17 cellular contexts compared by ENCODE assay signal in the genomic region with DNA sequence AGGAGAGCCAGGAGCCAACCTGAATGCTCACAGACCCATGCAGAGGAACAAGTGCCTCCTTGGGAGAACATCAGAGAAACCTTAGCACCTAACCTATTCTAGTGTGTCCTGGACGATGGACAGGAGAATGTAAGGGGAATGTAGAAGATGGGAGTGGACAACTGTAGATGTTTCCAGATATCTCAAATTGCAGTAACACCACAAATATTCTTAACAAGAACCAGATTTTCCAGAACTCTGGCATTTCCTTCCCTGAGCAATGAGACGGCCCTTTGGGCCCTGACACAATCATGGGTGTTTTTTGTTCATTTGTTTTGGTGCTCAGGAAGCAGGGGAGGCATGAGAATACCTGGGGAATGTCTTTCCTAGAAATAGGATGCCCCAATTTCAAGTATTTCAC.
DNase-seq lines count a peak whose midpoint lies in the region; ATAC-seq and TF ChIP-seq lines count a peak whose summit lies in the region.
"Had no signal": no experiment of that assay in that cellular context is flagged by ENCODE, and none has a peak within 500 bp of the region (broad histone marks: within the 10 kb centered on the region; RNA-seq: fewer than 3 reads in every experiment).

No MANE protein-coding gene starts in this region.

- CTCF ChIA-PET in activated CD4-positive, alpha-beta T cell treated with anti-CD3 and anti-CD28 coated beads for 36 hours (lab: Charles Lee), result interaction anchor here (0.5 to 1.3 kb wide), 2 partner anchors 19 to 45 kb away, joined by 3 to 5 read pairs; no protein-coding TSS in a partner anchor

- H3K4me3 ChIP-seq in AG10803 (ENCODE audit: low read length) (no peak overlapping the region), fibroblast of the aortic adventitia (ENCODE audit: low read depth, low read length) (no peak overlapping the region)
- H3K4me3 ChIP-seq: BLaER1 treated with 17β-estradiol and CSF1 and Interleukin-3, amounts not matched to agents 10 nM and 100 nM; GM12878 had no signal

- intact Hi-C loops in activated CD4-positive, alpha-beta T cell treated with anti-CD3 and anti-CD28 coated beads for 36 hours (cut with DNase I, micrococcal nuclease), result no loop called here

- peaks cover 13% of the 10 kb centered on the region for H3K27me3 Mint-ChIP-seq in T-helper 17 cell
- H3K27me3 Mint-ChIP-seq in activated CD4-positive, alpha-beta T cell treated with anti-CD3 and anti-CD28 coated beads for 36 hours, result no peaks in the 10 kb centered on the region

- no peaks in the 10 kb centered on the region for H3K9me3 ChIP-seq in T-helper 17 cell (ENCODE audit: control insufficient read depth, low read length, poor library complexity, severe bottlenecking)

- TF ChIP-seq CTCF in AG10803 (conservative IDR thresholded peaks at IDR 0.05; ENCODE audit: low read length) (no peak), fibroblast of the aortic adventitia (IDR thresholded peaks at IDR 0.05; ENCODE audit: insufficient read depth, low read length) (no peak)

- H3K4me3 Mint-ChIP-seq in T-helper 17 cell, result no peak overlapping the region
- no peak overlapping the region for H3K4me3 Mint-ChIP-seq in activated CD4-positive, alpha-beta T cell treated with anti-CD3 and anti-CD28 coated beads for 36 hours
- H3K4me3 Mint-ChIP-seq: IgD-negative memory B cell had no signal

- DNase-seq in AG10803 (ENCODE audit: low read depth) (peak; percentile 86), GM04504 (ENCODE audit: low read depth) (peak; percentile 46), T-helper 17 cell (no peak), fibroblast of the aortic adventitia (ENCODE audit: low read depth) (peak; percentile 69)
- DNase-seq in NK-92 treated with Interleukin-12 subunit alpha and Interleukin-12 subunit beta, amount 100 ng/mL, for 24 hours (lab: John Stamatoyannopoulos, UW), result no peak
- DNase-seq in activated CD4-positive, alpha-beta T cell treated with anti-CD3 and anti-CD28 coated beads for 36 hours, result no peak
- DNase-seq in central memory CD4-positive, alpha-beta T cell, result no peak
- DNase-seq: HCEC 1CT, NCI-H1417 treated with DMSO at 0.1 percent for 48 hours, NCI-H2029, NCI-H2171 treated with DMSO at 0.1 percent for 48 hours, NCI-H774, SIG-M5 had no signal

- ATAC-seq in T-helper 17 cell, result no peak
- no peak for ATAC-seq in activated CD4-positive, alpha-beta T cell treated with anti-CD3 and anti-CD28 coated beads for 36 hours
- ATAC-seq in GM18498 (IDR thresholded peaks at IDR 0.05; ENCODE audit: unreplicated experiment), result no peak
- ATAC-seq: GM12878 had no signal

- no peaks in the 10 kb centered on the region for H3K36me3 Mint-ChIP-seq in T-helper 17 cell (ENCODE audit: low read depth)
- H3K36me3 Mint-ChIP-seq in activated CD4-positive, alpha-beta T cell treated with anti-CD3 and anti-CD28 coated beads for 36 hours (ENCODE audit: low read depth), result no peaks in the 10 kb centered on the region
- H3K36me3 Mint-ChIP-seq: IgD-negative memory B cell had no signal

- no peaks in the 10 kb centered on the region for H3K9me3 Mint-ChIP-seq in activated CD4-positive, alpha-beta T cell treated with anti-CD3 and anti-CD28 coated beads for 36 hours (ENCODE audit: low read depth)

- POLR2A ChIA-PET in activated CD4-positive, alpha-beta T cell treated with anti-CD3 and anti-CD28 coated beads for 36 hours (lab: Charles Lee), result no interaction called here

- peaks cover 12% of the 10 kb centered on the region for H3K4me1 Mint-ChIP-seq in T-helper 17 cell
- peaks cover 5% of the 10 kb centered on the region for H3K4me1 Mint-ChIP-seq in activated CD4-positive, alpha-beta T cell treated with anti-CD3 and anti-CD28 coated beads for 36 hours
- H3K4me1 Mint-ChIP-seq: IgD-negative memory B cell had no signal

- peak overlapping the region; percentile 56 for H3K27ac Mint-ChIP-seq in T-helper 17 cell
- no peak overlapping the region for H3K27ac Mint-ChIP-seq in activated CD4-positive, alpha-beta T cell treated with anti-CD3 and anti-CD28 coated beads for 36 hours
- H3K27ac Mint-ChIP-seq: IgD-negative memory B cell had no signal

Comparison
In these comparisons a context has a peak if more than half of its experiments do, and no peak if none do; other contexts are left out.
1. DNase-seq: peak in AG10803 (single experiment), GM04504 (single experiment) and fibroblast of the aortic adventitia (single experiment); none in T-helper 17 cell (0 of 3), NK-92 treated with Interleukin-12 subunit alpha and Interleukin-12 subunit beta, amount 100 ng/mL, for 24 hours (single experiment), activated CD4-positive, alpha-beta T cell treated with anti-CD3 and anti-CD28 coated beads for 36 hours (single experiment) and central memory CD4-positive, alpha-beta T cell (single experiment).